Comparison of ENCODE assay signal across 1 cellular context in the genomic region with DNA sequence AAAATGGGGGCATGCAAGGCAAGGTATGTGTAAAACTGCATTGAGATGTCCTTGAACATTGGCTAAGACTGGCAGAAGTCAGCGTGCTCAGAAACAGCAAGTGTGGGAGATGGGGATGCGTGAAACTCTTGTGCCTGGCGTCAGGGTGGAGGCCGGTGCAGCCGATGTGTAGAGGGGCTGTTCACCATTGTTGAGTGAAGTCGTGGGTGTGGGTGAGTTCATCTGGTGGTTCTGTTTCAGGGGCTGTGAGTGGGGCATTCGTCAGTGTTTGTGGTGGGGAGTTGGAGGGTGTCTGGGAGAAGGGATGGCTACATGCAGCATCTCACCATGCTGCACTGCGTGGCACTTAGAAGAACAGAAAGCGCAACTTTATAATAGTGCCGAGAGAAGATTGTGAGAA.
TF ChIP-seq lines count a peak whose summit lies in the region.

No MANE protein-coding gene starts in this region.

TF ChIP-seq in GM12878, 131 proteins besides CTCF, POLR2A, EP300 and RAD21:
- TF ChIP-seq CHD4 (IDR thresholded peaks at IDR 0.05) (no peak), SREBF2 (IDR thresholded peaks at IDR 0.05; ENCODE audit: low read length) (no peak), EGR1 (IDR thresholded peaks at IDR 0.05; ENCODE audit: borderline replicate concordance in 1 of 2, low read depth in 2 of 2, low read length in 2 of 2) (no peak), CHD2 (IDR thresholded peaks at IDR 0.05; ENCODE audit: borderline replicate concordance, low read depth, low read length) (no peak), EZH2 (IDR thresholded peaks at IDR 0.05; ENCODE audit: borderline replicate concordance, control insufficient read depth, low read depth, low read length) (no peak), ATF3 (IDR thresholded peaks at IDR 0.05; ENCODE audit: borderline replicate concordance, extremely low read depth, low read depth, low read length) (no peak)
TF ChIP-seq in GM12878: peak in this region for 0.
